In the genomic region with DNA sequence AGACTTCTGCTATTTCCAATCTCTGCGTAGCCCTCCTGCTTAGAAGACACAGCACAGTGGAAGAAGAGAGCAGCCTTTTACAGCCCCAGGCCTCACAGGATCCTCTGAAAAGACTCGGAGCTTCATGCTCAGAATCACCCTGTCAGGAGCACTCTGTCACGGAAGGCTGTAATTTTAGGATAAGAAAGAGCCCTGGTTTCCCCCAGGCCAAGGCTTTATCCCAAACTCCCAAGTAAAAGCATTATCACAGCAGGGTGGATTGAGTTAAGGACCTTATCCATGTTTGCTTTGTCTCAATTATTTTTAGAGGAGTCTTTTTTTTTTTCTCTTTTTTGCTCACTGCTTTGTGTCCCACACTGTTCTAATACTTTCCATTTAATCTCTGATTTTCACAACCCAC, we compare ENCODE assay signal across 14 cellular contexts.
"Had no signal": no experiment of that assay in that cellular context is flagged by ENCODE, and none has a peak within 500 bp of the region (broad histone marks: within the 10 kb centered on the region; RNA-seq: fewer than 3 reads in every experiment).

No MANE protein-coding gene starts in this region.

- H3K9me3 ChIP-seq: breast epithelium, esophagus muscularis mucosa, sigmoid colon, suprapubic skin, upper lobe of right lung had no signal

- H3K27me3 ChIP-seq: breast epithelium, esophagus muscularis mucosa, sigmoid colon, suprapubic skin, upper lobe of right lung had no signal

- H3K27ac ChIP-seq: breast epithelium, esophagus muscularis mucosa, sigmoid colon, suprapubic skin, upper lobe of right lung had no signal

- H3K36me3 ChIP-seq: breast epithelium, esophagus muscularis mucosa, sigmoid colon, suprapubic skin, upper lobe of right lung had no signal

- DNase-seq: activated CD4-positive, alpha-beta memory T cell treated with anti-CD3 and anti-CD28 coated beads for 36 hours; activated gamma-delta T cell treated with Interleukin-2 at 50 U/mL for 16 hours; activated naive CD8-positive, alpha-beta T cell treated with anti-CD3 and anti-CD28 coated beads for 36 hours; activated T-cell treated with anti-CD3 and anti-CD28 coated beads, Interleukin-2, amount 50 U/mL, for 48 hours; glutamatergic neuron; nephron progenitor cell; sigmoid colon; stimulated activated CD4-positive, alpha-beta T cell treated with anti-CD3 and anti-CD28 coated beads, Interleukin-2, amount 100 ng/mL, for 24 hours; stimulated activated naive CD4-positive, alpha-beta T cell treated with Interleukin-2 at 50 U/mL for 16 hours; T-helper 17 cell; upper lobe of right lung had no signal

- H3K4me1 ChIP-seq: breast epithelium, suprapubic skin, upper lobe of right lung had no signal

- H3K4me3 ChIP-seq: breast epithelium, esophagus muscularis mucosa, sigmoid colon, suprapubic skin, upper lobe of right lung had no signal
